17 cellular contexts compared by ENCODE assay signal in genomic region chr9:91223000-91223399, GRCh38.
DNase-seq lines count a peak whose midpoint lies in the region; ATAC-seq, FAIRE-seq and TF ChIP-seq lines count a peak whose summit lies in the region.
"Had no signal": no experiment of that assay in that cellular context is flagged by ENCODE, and none has a peak within 500 bp of the region (broad histone marks: within the 10 kb centered on the region; RNA-seq: fewer than 3 reads in every experiment).

No MANE protein-coding gene starts in this region.

- in situ Hi-C loops in HepG2 (cut with HindIII; ENCODE audit: extremely low pct_ligation_motif_present, low pct_unique_long_range_greater_than_20kb) = no loop called here

- WGBS in HepG2 (ENCODE audit: low lambda C conversion rate) = 93% methylated on average over 5 of the region's 5 CpGs

- H3K9ac ChIP-seq in HepG2 (ENCODE audit: insufficient read depth, low read depth, low read length) = no peak overlapping the region
- H3K9ac ChIP-seq: BLaER1 had no signal

- TF ChIP-seq CTCF in HepG2 (CRISPR knock-in tag; IDR thresholded peaks at IDR 0.05) = no peak

- BruUV-seq in HepG2 (replicated peaks; lab: Mats Ljungman, UMichigan) = no TSS peak

- H3K4me3 Mint-ChIP-seq in activated CD4-positive, alpha-beta T cell treated with anti-CD3 and anti-CD28 coated beads for 36 hours = no peak overlapping the region
- H3K4me3 Mint-ChIP-seq in activated CD4-positive, alpha-beta T cell treated with anti-CD3 and anti-CD28 coated beads, Interleukin-2, amount 10 ng/mL, durations not matched to agents 24 days and 14 days = no peak overlapping the region
- H3K4me3 Mint-ChIP-seq: CD8-positive, alpha-beta memory T cell had no signal

- no peaks in the 10 kb centered on the region for H3K79me2 ChIP-seq in HepG2 (ENCODE audit: insufficient read depth, low read length)

- no peak overlapping the region for H2AFZ ChIP-seq in HepG2 (ENCODE audit: low read length)

- H3K9me3 Mint-ChIP-seq in activated CD4-positive, alpha-beta T cell treated with anti-CD3 and anti-CD28 coated beads for 36 hours (ENCODE audit: low read depth) = peaks cover 6% of the 10 kb centered on the region
- peaks cover 12% of the 10 kb centered on the region for H3K9me3 Mint-ChIP-seq in activated CD4-positive, alpha-beta T cell treated with anti-CD3 and anti-CD28 coated beads, Interleukin-2, amount 10 ng/mL, durations not matched to agents 24 days and 14 days
- H3K9me3 Mint-ChIP-seq: CD8-positive, alpha-beta memory T cell had no signal

- no peaks in the 10 kb centered on the region for H3K4me1 ChIP-seq in HepG2 (ENCODE audit: insufficient read depth, low read length)
- H3K4me1 ChIP-seq: BLaER1 had no signal

- CTCF ChIA-PET in activated CD4-positive, alpha-beta T cell treated with anti-CD3 and anti-CD28 coated beads for 36 hours (lab: Charles Lee) = interaction anchor here (0.6 to 1.4 kb wide), 4 partner anchors 15 to 307 kb away, joined by 3 to 7 read pairs (median 4); no protein-coding TSS in a partner anchor
- CTCF ChIA-PET in HepG2 (lab: Yijun Ruan, JAX; ENCODE audit: low intra/inter-chr PET ratio, low total read pairs) = no interaction called here

- no peaks in the 10 kb centered on the region for H3K9me3 ChIP-seq in HepG2 (ENCODE audit: low read length)
- H3K9me3 ChIP-seq: MG63 had no signal

- peak; percentile 81 for ATAC-seq in activated CD4-positive, alpha-beta T cell treated with anti-CD3 and anti-CD28 coated beads for 36 hours
- ATAC-seq in Right ventricle myocardium superior (ENCODE audit: poor library complexity) = peak; percentile 23
- ATAC-seq in HepG2 = no peak

- POLR2A ChIA-PET in activated CD4-positive, alpha-beta T cell treated with anti-CD3 and anti-CD28 coated beads for 36 hours (lab: Charles Lee) = interaction anchor here (0.6 to 1.4 kb wide), 2 partner anchors 15 to 201 kb away, joined by 3 to 4 read pairs; no protein-coding TSS in a partner anchor
- POLR2A ChIA-PET in HepG2 (lab: Yijun Ruan, JAX) = no interaction called here

- peaks cover 38% of the 10 kb centered on the region for H3K36me3 Mint-ChIP-seq in activated CD4-positive, alpha-beta T cell treated with anti-CD3 and anti-CD28 coated beads for 36 hours (ENCODE audit: low read depth)
- H3K36me3 Mint-ChIP-seq in activated CD4-positive, alpha-beta T cell treated with anti-CD3 and anti-CD28 coated beads, Interleukin-2, amount 10 ng/mL, durations not matched to agents 24 days and 14 days (ENCODE audit: low read depth) = peaks cover 39% of the 10 kb centered on the region

- no peak overlapping the region for H3K27ac ChIP-seq in HepG2 (ENCODE audit: extremely low read length, insufficient read depth, low read length)
- H3K27ac ChIP-seq: BLaER1 had no signal

- H3K4me2 ChIP-seq in HepG2 (ENCODE audit: low read depth, low read length) = no peak overlapping the region
- H3K4me2 ChIP-seq: BLaER1 had no signal

- DNase-seq in activated CD4-positive, alpha-beta T cell treated with anti-CD3 and anti-CD28 coated beads for 36 hours = peak; percentile 59
- DNase-seq in activated CD4-positive, alpha-beta T cell treated with anti-CD3 and anti-CD28 coated beads, Interleukin-2, amount 10 ng/mL, durations not matched to agents 24 days and 14 days = no peak
- DNase-seq in Right ventricle myocardium superior = no peak
- no peak for DNase-seq in cardiac septum (ENCODE audit: low spot score)
- DNase-seq in kidney tubule cell (ENCODE audit: low spot score) = peak; percentile 44
- DNase-seq in activated CD8-positive, alpha-beta memory T cell treated with anti-CD3 and anti-CD28 coated beads for 24 hours = no peak
- DNase-seq in NCI-H774 (lab: John Stamatoyannopoulos, UW) = no peak
- DNase-seq in HepG2 (ENCODE audit: low spot score) = no peak
- DNase-seq: 8988T; CD8-positive, alpha-beta memory T cell; HCEC 1CT; MG63; NCI-H1092 treated with DMSO at 0.1 percent for 48 hours; NCI-H1694 treated with DMSO at 0.1 percent for 48 hours; SHP77 treated with DMSO at 0.1 percent for 48 hours had no signal

- H3K4me3 ChIP-seq in HepG2 (replicated peaks in 1 of 3; ENCODE audit: insufficient read depth in 1 of 3, low read depth in 2 of 3, low read length in 3 of 3) = no peak overlapping the region
- H3K4me3 ChIP-seq: BLaER1, MG63 had no signal

- no peak for TF ChIP-seq POLR2A in HepG2 (IDR thresholded peaks at IDR 0.05; ENCODE audit: insufficient read depth in 1 of 2, low read depth in 2 of 2, low read length in 2 of 2)

- TF ChIP-seq EP300 in HepG2 (IDR thresholded peaks at IDR 0.05; ENCODE audit: low read depth in 2 of 2, low read length in 2 of 2) = no peak
- TF ChIP-seq EP300 in HepG2 (CRISPR knock-in tag; IDR thresholded peaks at IDR 0.05; ENCODE audit: borderline replicate concordance) = no peak

- no peak for FAIRE-seq in HepG2 (lab: Jason Lieb, UNC)
- FAIRE-seq: RCC 7860 had no signal

- H3K27ac Mint-ChIP-seq in activated CD4-positive, alpha-beta T cell treated with anti-CD3 and anti-CD28 coated beads for 36 hours = no peak overlapping the region
- no peak overlapping the region for H3K27ac Mint-ChIP-seq in activated CD4-positive, alpha-beta T cell treated with anti-CD3 and anti-CD28 coated beads, Interleukin-2, amount 10 ng/mL, durations not matched to agents 24 days and 14 days
- H3K27ac Mint-ChIP-seq: CD8-positive, alpha-beta memory T cell had no signal

- no peaks in the 10 kb centered on the region for H4K20me1 ChIP-seq in HepG2 (ENCODE audit: insufficient read depth, low read length)
- H4K20me1 ChIP-seq: BLaER1 had no signal

- no peaks in the 10 kb centered on the region for H3K27me3 ChIP-seq in HepG2 (ENCODE audit: control insufficient read depth in 1 of 2, insufficient read depth in 2 of 2, low read length in 2 of 2)
- H3K27me3 ChIP-seq: BLaER1, MG63 had no signal

- no peak for TF ChIP-seq RAD21 in HepG2 (CRISPR knock-in tag; IDR thresholded peaks at IDR 0.05)

- H3K36me3 ChIP-seq in HepG2 (replicated peaks in 1 of 2; ENCODE audit: control insufficient read depth in 1 of 2, insufficient read depth in 2 of 2, low read length in 2 of 2) = peaks cover 6 to 38% of the 10 kb centered on the region in 2 experiments

- no peaks in the 10 kb centered on the region for H3K27me3 Mint-ChIP-seq in activated CD4-positive, alpha-beta T cell treated with anti-CD3 and anti-CD28 coated beads for 36 hours
- H3K27me3 Mint-ChIP-seq in activated CD4-positive, alpha-beta T cell treated with anti-CD3 and anti-CD28 coated beads, Interleukin-2, amount 10 ng/mL, durations not matched to agents 24 days and 14 days = no peaks in the 10 kb centered on the region
- H3K27me3 Mint-ChIP-seq: CD8-positive, alpha-beta memory T cell had no signal

- intact Hi-C loops in activated CD4-positive, alpha-beta T cell treated with anti-CD3 and anti-CD28 coated beads for 36 hours (cut with DNase I, micrococcal nuclease) = loop anchor here in 1 of 2 experiments (2.0 kb wide), 1 partner anchor 14 kb away; no protein-coding TSS in a partner anchor
- intact Hi-C loops in activated CD4-positive, alpha-beta T cell treated with anti-CD3 and anti-CD28 coated beads, Interleukin-2, amount 10 ng/mL, durations not matched to agents 24 days and 14 days (cut with micrococcal nuclease) = no loop called here
- intact Hi-C loops in Right ventricle myocardium superior (cut with DNase I) (no loop called here), cardiac septum (cut with DNase I) (no loop called here), HepG2 (cut with micrococcal nuclease; ENCODE audit: unreplicated experiment) (no loop called here)

- peaks cover 39% of the 10 kb centered on the region for H3K4me1 Mint-ChIP-seq in activated CD4-positive, alpha-beta T cell treated with anti-CD3 and anti-CD28 coated beads for 36 hours
- peaks cover 15% of the 10 kb centered on the region for H3K4me1 Mint-ChIP-seq in activated CD4-positive, alpha-beta T cell treated with anti-CD3 and anti-CD28 coated beads, Interleukin-2, amount 10 ng/mL, durations not matched to agents 24 days and 14 days

TF ChIP-seq in HepG2, 621 proteins besides CTCF, POLR2A, EP300 and RAD21:
- TF ChIP-seq ZNF33B (CRISPR knock-in tag; IDR thresholded peaks at IDR 0.05) (no peak), HNRNPK (IDR thresholded peaks at IDR 0.05; ENCODE audit: low read depth, low read length, poor library complexity, severe bottlenecking) (no peak), AKAP8 (CRISPR knock-in tag; IDR thresholded peaks at IDR 0.05) (no peak), RXRA (CRISPR knock-in tag; IDR thresholded peaks at IDR 0.05) (no peak), TOPORS (CRISPR knock-in tag; IDR thresholded peaks at IDR 0.05) (no peak), HDAC1 (CRISPR knock-in tag; IDR thresholded peaks at IDR 0.05) (no peak), MAF1 (CRISPR knock-in tag; IDR thresholded peaks at IDR 0.05; ENCODE audit: borderline replicate concordance) (no peak), SAP130 (CRISPR knock-in tag; IDR thresholded peaks at IDR 0.05; ENCODE audit: low read depth) (no peak), YY1 (IDR thresholded peaks at IDR 0.05; ENCODE audit: insufficient read depth, insufficient replicate concordance, low read depth, low read length) (no peak), MED8 (CRISPR knock-in tag; IDR thresholded peaks at IDR 0.05; ENCODE audit: insufficient replicate concordance) (no peak), ZFP82 (CRISPR knock-in tag; IDR thresholded peaks at IDR 0.05; ENCODE audit: borderline replicate concordance) (no peak), KDM6A (CRISPR knock-in tag; IDR thresholded peaks at IDR 0.05; ENCODE audit: low read depth) (no peak), ATRX (CRISPR knock-in tag; IDR thresholded peaks at IDR 0.05; ENCODE audit: borderline replicate concordance) (no peak), ZNF180 (CRISPR knock-in tag; IDR thresholded peaks at IDR 0.05; ENCODE audit: borderline replicate concordance, low read depth) (no peak), ZNF775 (CRISPR knock-in tag; IDR thresholded peaks at IDR 0.05; ENCODE audit: borderline replicate concordance) (no peak), HNF4A (CRISPR knock-in tag; IDR thresholded peaks at IDR 0.05) (no peak)
- TF ChIP-seq, protein P1, sequence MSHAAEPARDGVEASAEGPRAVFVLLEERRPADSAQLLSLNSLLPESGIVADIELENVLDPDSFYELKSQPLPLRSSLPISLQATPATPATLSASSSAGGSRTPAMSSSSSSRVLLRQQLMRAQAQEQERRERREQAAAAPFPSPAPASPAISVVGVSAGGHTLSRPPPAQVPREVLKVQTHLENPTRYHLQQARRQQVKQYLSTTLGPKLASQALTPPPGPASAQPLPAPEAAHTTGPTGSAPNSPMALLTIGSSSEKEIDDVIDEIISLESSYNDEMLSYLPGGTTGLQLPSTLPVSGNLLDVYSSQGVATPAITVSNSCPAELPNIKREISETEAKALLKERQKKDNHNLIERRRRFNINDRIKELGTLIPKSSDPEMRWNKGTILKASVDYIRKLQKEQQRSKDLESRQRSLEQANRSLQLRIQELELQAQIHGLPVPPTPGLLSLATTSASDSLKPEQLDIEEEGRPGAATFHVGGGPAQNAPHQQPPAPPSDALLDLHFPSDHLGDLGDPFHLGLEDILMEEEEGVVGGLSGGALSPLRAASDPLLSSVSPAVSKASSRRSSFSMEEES (CRISPR knock-in tag; IDR thresholded peaks at IDR 0.05) = no peak

Comparison
In these comparisons a context has a peak if more than half of its experiments do, and no peak if none do; other contexts are left out.
1. DNase-seq: peak in activated CD4-positive, alpha-beta T cell treated with anti-CD3 and anti-CD28 coated beads for 36 hours (single experiment) and kidney tubule cell (single experiment); none in activated CD4-positive, alpha-beta T cell treated with anti-CD3 and anti-CD28 coated beads, Interleukin-2, amount 10 ng/mL, durations not matched to agents 24 days and 14 days (single experiment), Right ventricle myocardium superior (single experiment), cardiac septum (single experiment), activated CD8-positive, alpha-beta memory T cell treated with anti-CD3 and anti-CD28 coated beads for 24 hours (single experiment), NCI-H774 (single experiment) and HepG2 (single experiment).